ENCODE assay signal across 11 cellular contexts in the genomic region with DNA sequence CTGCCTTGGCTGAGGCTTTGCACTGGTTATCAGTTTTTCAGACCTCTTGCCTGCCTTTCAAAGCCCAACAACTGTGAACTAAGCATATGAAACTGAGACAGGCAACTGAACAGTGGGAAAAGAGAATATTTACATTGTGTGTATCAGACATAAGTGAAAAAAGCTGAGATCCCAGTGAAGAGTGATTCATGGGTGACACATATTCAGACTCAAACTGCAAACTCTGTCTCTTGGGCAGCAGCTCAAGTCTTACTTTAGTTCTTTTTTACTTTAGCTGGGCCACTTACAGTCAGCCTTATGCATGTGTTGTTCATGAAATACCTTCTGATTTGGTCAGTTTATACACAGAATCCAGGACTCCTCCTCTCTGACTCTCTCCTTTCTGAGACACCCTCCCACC. TPM values are rescaled to one million over a fixed set of nuclear protein-coding genes. Genes with fewer than 3 reads are reported as not detected.
DNase-seq lines count a peak whose midpoint lies in the region; ATAC-seq and TF ChIP-seq lines count a peak whose summit lies in the region.
"Had no signal": no experiment of that assay in that cellular context is flagged by ENCODE, and none has a peak within 500 bp of the region (broad histone marks: within the 10 kb centered on the region; RNA-seq: fewer than 3 reads in every experiment).

No MANE protein-coding gene starts in this region.

- H3K9me3 ChIP-seq in Panc1 (ENCODE audit: control insufficient read depth, insufficient read depth, low read depth, low read length) = no peaks in the 10 kb centered on the region

- BruUV-seq in Panc1 (replicated peaks; lab: Mats Ljungman, UMichigan) = no TSS peak

- no peak overlapping the region; the same call in 1 of the 2 replicates for H3K27ac ChIP-seq in Panc1 (ENCODE audit: low read length)

- peak; percentile 96 for ATAC-seq in activated CD4-positive, alpha-beta T cell treated with anti-CD3 and anti-CD28 coated beads for 36 hours
- ATAC-seq in Panc1 = peak; percentile 77

- CTCF ChIA-PET in activated CD4-positive, alpha-beta T cell treated with anti-CD3 and anti-CD28 coated beads for 36 hours (lab: Charles Lee) = interaction anchor here (0.7 to 1.3 kb wide), 4 partner anchors 14 to 521 kb away, joined by 3 to 6 read pairs (median 4); no protein-coding TSS in a partner anchor
- CTCF ChIA-PET in Panc1 (lab: Charles Lee) = no interaction called here

- H3K4me1 ChIP-seq in Panc1 (ENCODE audit: control insufficient read depth, insufficient read depth, low read length) = peaks cover 3% of the 10 kb centered on the region

- intact Hi-C loops in activated CD4-positive, alpha-beta T cell treated with anti-CD3 and anti-CD28 coated beads for 36 hours (cut with DNase I, micrococcal nuclease) = loop anchor here in 1 of 2 experiments (2.0 kb wide), 1 partner anchor 20 kb away; the partner anchor contains the start of gene SUCLG2
- intact Hi-C loops in Panc1 (cut with micrococcal nuclease; ENCODE audit: unreplicated experiment) = no loop called here

- no peaks in the 10 kb centered on the region for H3K27me3 Mint-ChIP-seq in activated CD4-positive, alpha-beta T cell treated with anti-CD3 and anti-CD28 coated beads for 36 hours

- no peaks in the 10 kb centered on the region for H3K36me3 ChIP-seq in Panc1 (ENCODE audit: control insufficient read depth, insufficient read depth, low read length)

- no peak for TF ChIP-seq CTCF in Panc1 (IDR thresholded peaks at IDR 0.05)

- in situ Hi-C loops in Panc1 (cut with HindIII; ENCODE audit: low pct_unique_long_range_greater_than_20kb, low sequenced_read_pairs) = no loop called here

- DNase-seq in activated CD4-positive, alpha-beta T cell treated with anti-CD3 and anti-CD28 coated beads for 36 hours = peak; percentile 13
- DNase-seq in activated CD4-positive, alpha-beta T cell treated with anti-CD3 and anti-CD28 coated beads for 4 hours = no peak
- peak; percentile 67 for DNase-seq in Panc1 (ENCODE audit: low read depth, low spot score)
- DNase-seq in dermis blood vessel endothelial cell = peak; percentile 19
- peak; percentile 50 for DNase-seq in renal cortical epithelial cell (ENCODE audit: low read depth)
- DNase-seq in SIG-M5 (lab: John Stamatoyannopoulos, UW) = no peak
- no peak for DNase-seq in Ammon's horn (ENCODE audit: low spot score)
- DNase-seq in NCI-H146 treated with DMSO at 0.1 percent for 48 hours (lab: John Stamatoyannopoulos, UW; ENCODE audit: unreplicated experiment) = no peak
- DNase-seq: ACHN; activated CD4-positive, alpha-beta T cell treated with anti-CD3 and anti-CD28 coated beads for 1 hour; cerebellar nuclear complex had no signal

- H3K27ac Mint-ChIP-seq in activated CD4-positive, alpha-beta T cell treated with anti-CD3 and anti-CD28 coated beads for 36 hours = peak overlapping the region; percentile 55

- H3K4me1 Mint-ChIP-seq in activated CD4-positive, alpha-beta T cell treated with anti-CD3 and anti-CD28 coated beads for 36 hours = peaks cover 68% of the 10 kb centered on the region

- H3K36me3 Mint-ChIP-seq in activated CD4-positive, alpha-beta T cell treated with anti-CD3 and anti-CD28 coated beads for 36 hours (ENCODE audit: low read depth) = peaks cover 38% of the 10 kb centered on the region

- POLR2A ChIA-PET in activated CD4-positive, alpha-beta T cell treated with anti-CD3 and anti-CD28 coated beads for 36 hours (lab: Charles Lee) = interaction anchor here (1.1 to 1.2 kb wide), 3 partner anchors 12 to 20 kb away, joined by 3 to 4 read pairs (median 4); no protein-coding TSS in a partner anchor
- POLR2A ChIA-PET in Panc1 (lab: Charles Lee) = no interaction called here

- no peak overlapping the region for H3K4me3 Mint-ChIP-seq in activated CD4-positive, alpha-beta T cell treated with anti-CD3 and anti-CD28 coated beads for 36 hours

- no peaks in the 10 kb centered on the region for H3K27me3 ChIP-seq in Panc1 (ENCODE audit: control insufficient read depth, insufficient read depth, low read length)

- H3K9me3 Mint-ChIP-seq in activated CD4-positive, alpha-beta T cell treated with anti-CD3 and anti-CD28 coated beads for 36 hours (ENCODE audit: low read depth) = no peaks in the 10 kb centered on the region

- no peak overlapping the region for H3K4me3 ChIP-seq in Panc1 (ENCODE audit: low read depth in 2 of 2, low read length in 2 of 2)

RNA-seq across cellular contexts. Expression of gene SUCLG2, which starts 19.2 kb away (rescaled TPM):
- total RNA-seq in activated CD4-positive, alpha-beta T cell treated with anti-CD3 and anti-CD28 coated beads for 36 hours = 10 to 100 TPM; 58.2 to 61.1 TPM
- 28.3 TPM for total RNA-seq in Panc1 (2021; ENCODE audit: unreplicated experiment)
- 18.1 TPM for polyA plus RNA-seq in Panc1 (2012; ENCODE audit: insufficient read length)
- total RNA-seq in dermis blood vessel endothelial cell = 33.2 and 59.1 TPM in 2 replicates
- 94.1 and 111 TPM in 2 replicates for total RNA-seq in renal cortical epithelial cell

Comparison
In these comparisons a context has a peak if more than half of its experiments do, and no peak if none do; other contexts are left out.
1. DNase-seq: peak in activated CD4-positive, alpha-beta T cell treated with anti-CD3 and anti-CD28 coated beads for 36 hours (single experiment), Panc1 (single experiment), dermis blood vessel endothelial cell (single experiment) and renal cortical epithelial cell (single experiment); none in activated CD4-positive, alpha-beta T cell treated with anti-CD3 and anti-CD28 coated beads for 4 hours (0 of 2), SIG-M5 (single experiment), Ammon's horn (single experiment) and NCI-H146 treated with DMSO at 0.1 percent for 48 hours (single experiment).